Comparison of ENCODE assay signal across 22 cellular contexts in the genomic region with DNA sequence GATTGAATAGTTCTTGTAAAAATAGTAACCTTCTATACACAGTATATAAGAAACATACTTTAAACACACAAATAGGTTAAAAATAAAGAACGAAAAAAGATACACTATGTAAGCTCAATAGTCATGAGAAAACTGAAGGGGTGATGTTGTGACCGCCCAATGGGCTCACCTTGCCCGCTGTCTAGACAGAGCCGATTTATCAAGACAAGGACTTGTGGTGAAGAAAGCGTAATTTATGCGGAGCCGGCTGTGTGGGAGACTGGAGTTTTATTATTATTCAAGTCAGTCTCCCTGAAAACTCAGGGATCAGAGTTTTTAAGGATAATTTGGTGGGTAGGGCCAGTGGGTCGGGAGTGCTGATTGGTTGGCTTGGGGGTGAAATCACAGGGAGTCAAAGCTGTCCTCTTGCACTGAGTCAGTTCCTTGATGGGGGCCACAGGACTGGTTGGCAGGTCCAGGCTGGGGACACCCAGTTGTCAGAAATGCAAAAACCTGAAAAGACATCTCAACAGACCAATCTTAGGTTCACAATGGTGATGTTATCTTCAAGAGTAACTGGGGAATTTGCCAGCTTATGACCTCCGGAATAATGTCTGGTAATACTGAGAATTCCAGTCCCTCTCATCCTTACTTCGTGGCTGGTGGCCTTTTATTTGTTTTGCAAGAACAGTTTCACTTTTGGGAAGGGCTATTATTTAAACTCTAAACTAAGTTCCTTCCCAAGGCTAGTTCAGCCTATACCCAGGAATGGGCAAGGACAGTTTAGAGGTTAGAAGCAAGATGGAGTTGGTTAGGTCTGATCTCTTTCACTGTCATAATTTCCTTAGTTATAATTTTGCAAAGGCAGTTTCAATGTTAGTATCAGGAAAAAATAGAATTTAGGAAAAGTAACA.
DNase-seq lines count a peak whose midpoint lies in the region; ATAC-seq, FAIRE-seq and TF ChIP-seq lines count a peak whose summit lies in the region.
"Had no signal": no experiment of that assay in that cellular context is flagged by ENCODE, and none has a peak within 500 bp of the region (broad histone marks: within the 10 kb centered on the region; RNA-seq: fewer than 3 reads in every experiment).

No MANE protein-coding gene starts in this region.

- H2BK20ac ChIP-seq in IMR-90 (ENCODE audit: low read depth, low read length) (no peak overlapping the region), H1 (ENCODE audit: low read length) (no peak overlapping the region)

- intact Hi-C loops in IMR-90 (cut with micrococcal nuclease), result no loop called here

- H3K27me3 ChIP-seq in IMR-90 (ENCODE audit: control insufficient read depth, insufficient read depth, low read length) (no peaks in the 10 kb centered on the region), H1 (replicated peaks in 1 of 4; ENCODE audit: control insufficient read depth in 3 of 4, extremely low read depth in 1 of 4, insufficient read depth in 3 of 4, low read length in 3 of 4) (no peaks in the 10 kb centered on the region), neural progenitor cell (no peaks in the 10 kb centered on the region)
- H3K27me3 ChIP-seq: BE2C had no signal

- no peak overlapping the region for H3K4me3 ChIP-seq in IMR-90 (ENCODE audit: insufficient read depth, low read depth, low read length)
- no peak overlapping the region for H3K4me3 ChIP-seq in H1 (ENCODE audit: extremely low read depth in 1 of 4, insufficient read depth in 2 of 4, low read depth in 3 of 4, low read length in 4 of 4)
- no peak overlapping the region for H3K4me3 ChIP-seq in neural progenitor cell

- H3K4me1 ChIP-seq in IMR-90 (ENCODE audit: control insufficient read depth, insufficient read depth, low read length), result no peaks in the 10 kb centered on the region
- H3K4me1 ChIP-seq in H1 (replicated peaks in 1 of 4; ENCODE audit: control insufficient read depth in 3 of 4, insufficient read depth in 4 of 4, low read length in 3 of 4), result peaks cover 2 to 8% (median 4%) of the 10 kb centered on the region in 4 experiments; a peak in 5 of 7 replicates
- no peaks in the 10 kb centered on the region for H3K4me1 ChIP-seq in neural progenitor cell

- no peaks in the 10 kb centered on the region for H3K36me3 ChIP-seq in IMR-90 (ENCODE audit: control insufficient read depth, insufficient read depth, low read length)
- no peaks in the 10 kb centered on the region for H3K36me3 ChIP-seq in H1 (ENCODE audit: control insufficient read depth in 2 of 4, insufficient read depth in 4 of 4, low read length in 3 of 4)
- H3K36me3 ChIP-seq in neural progenitor cell, result no peaks in the 10 kb centered on the region
- H3K36me3 ChIP-seq: BE2C had no signal

- dilution Hi-C loops in IMR-90 (cut with HindIII; ENCODE audit: low sequenced_read_pairs, unreplicated experiment), result no loop called here

- H4K8ac ChIP-seq in IMR-90 (ENCODE audit: low read depth in 2 of 2, low read length in 2 of 2) (no peak overlapping the region; a peak in 1 of 4 replicates), H1 (ENCODE audit: extremely low read depth, insufficient read depth, low read length) (no peak overlapping the region)

- H3K23me2 ChIP-seq in H1 (ENCODE audit: low read depth, low read length), result no peaks in the 10 kb centered on the region

- no peak overlapping the region for H3K4me3 Mint-ChIP-seq in neural progenitor cell
- H3K4me3 Mint-ChIP-seq: activated naive CD4-positive, alpha-beta T cell treated with anti-CD3 and anti-CD28 coated beads, Interleukin-2, amount 50 U/mL, for 24 hours; memory B cell; stimulated activated naive CD8-positive, alpha-beta T cell treated with anti-CD3 and anti-CD28 coated beads, Interleukin-15, amount 100 ng/mL, for 72 hours; T-cell; type B pancreatic cell had no signal

- H3K4ac ChIP-seq in IMR-90 (ENCODE audit: low read depth, low read length) (no peak overlapping the region), H1 (replicated peaks; ENCODE audit: insufficient read length, low read depth, low read length) (no peak overlapping the region)

- no peaks in the 10 kb centered on the region for H3F3A ChIP-seq in neural progenitor cell (ENCODE audit: low read depth)

- H3K18ac ChIP-seq in IMR-90 (ENCODE audit: low read depth, low read length) (no peak overlapping the region), H1 (ENCODE audit: extremely low read depth, low read length) (no peak overlapping the region)

- no peak for FAIRE-seq in H1 (lab: Jason Lieb, UNC)
- FAIRE-seq: small intestine had no signal

- WGBS in IMR-90 (ENCODE audit: extremely low coverage in 2 of 2, insufficient read length in 1 of 2), 2 experiments, result 100% methylated on average over 1 of the region's 10 CpGs; no CpG with 5 or more reads in 1 of the 2 experiments
- 85% methylated on average over 10 of the region's 10 CpGs; no CpG with 5 or more reads in 1 of the 2 experiments for WGBS in H1 (ENCODE audit: extremely low coverage in 1 of 2, insufficient coverage in 1 of 2, insufficient read length in 1 of 2, insufficient replicate concordance in 2 of 2, low coverage in 1 of 2, low lambda C conversion rate in 2 of 2, missing lambda C conversion rate in 1 of 2), 2 experiments

- H3K9me1 ChIP-seq in IMR-90 (ENCODE audit: insufficient read depth, low read length), result peaks cover 5% of the 10 kb centered on the region

- DNase-seq in EL (peak; percentile 31), IMR-90 (peak; percentile 16), H1 (ENCODE audit: low read depth in 1 of 2, low spot score in 2 of 2) (peak in 1 of 2 experiments; percentile 42), neural progenitor cell (ENCODE audit: low spot score) (no peak), RPMI8226 (no peak)
- DNase-seq: effector CD4-positive, alpha-beta T cell; left cardiac atrium; NCI-H1694 treated with DMSO at 0.1 percent for 48 hours; NCI-H2171 treated with DMSO at 0.1 percent for 48 hours; occipital lobe; Right ventricle myocardium superior; small intestine; stimulated activated naive CD8-positive, alpha-beta T cell treated with anti-CD3 and anti-CD28 coated beads, Interleukin-15, amount 100 ng/mL, for 72 hours; T-cell had no signal

- H3K79me2 ChIP-seq in H1 (ENCODE audit: control insufficient read depth in 1 of 2, insufficient read depth in 2 of 2, low read length in 2 of 2) (no peaks in the 10 kb centered on the region), neural progenitor cell (ENCODE audit: low read depth) (no peaks in the 10 kb centered on the region)

- POLR2A ChIA-PET in IMR-90 (lab: Charles Lee; ENCODE audit: unreplicated experiment) (no interaction called here), H1 (lab: Charles Lee; ENCODE audit: partially characterized antibody) (interaction anchor here (0.7 to 1.0 kb wide), 2 partner anchors 56 to 241 kb away, joined by 3 read pairs; no protein-coding TSS in a partner anchor)

- no peak overlapping the region for H3K27ac Mint-ChIP-seq in neural progenitor cell
- H3K27ac Mint-ChIP-seq: activated naive CD4-positive, alpha-beta T cell treated with anti-CD3 and anti-CD28 coated beads, Interleukin-2, amount 50 U/mL, for 24 hours; memory B cell; T-cell; type B pancreatic cell had no signal

- ATAC-seq in IMR-90 (ENCODE audit: low read depth) (peak; percentile 7; the same call in 1 of the 2 replicates), GM19455 (IDR thresholded peaks at IDR 0.05; ENCODE audit: unreplicated experiment) (no peak), HG03469 (IDR thresholded peaks at IDR 0.05; ENCODE audit: unreplicated experiment) (no peak), GM21717 (IDR thresholded peaks at IDR 0.05; ENCODE audit: unreplicated experiment) (no peak)
- ATAC-seq: HCT116; left cardiac atrium; stimulated activated naive CD8-positive, alpha-beta T cell treated with anti-CD3 and anti-CD28 coated beads, Interleukin-15, amount 100 ng/mL, for 72 hours; T-cell had no signal

- H2BK15ac ChIP-seq in IMR-90 (ENCODE audit: low read depth, low read length), result no peak overlapping the region
- no peak overlapping the region for H2BK15ac ChIP-seq in H1 (ENCODE audit: low read length)

- TF ChIP-seq RAD21 in IMR-90 (IDR thresholded peaks at IDR 0.05; ENCODE audit: low read length) (no peak), H1 (IDR thresholded peaks at IDR 0.05 in 1 of 2, conservative IDR thresholded peaks at IDR 0.05 in 1 of 2; ENCODE audit: low read depth in 2 of 2, low read length in 2 of 2) (no peak)

- TF ChIP-seq POLR2A in IMR-90 (IDR thresholded peaks at IDR 0.05; ENCODE audit: low read depth, low read length) (no peak), H1 (IDR thresholded peaks at IDR 0.05; ENCODE audit: control extremely low read depth in 1 of 2, low read depth in 2 of 2, low read length in 2 of 2) (no peak)

- no TSS peak for BruUV-seq in IMR-90 (replicated peaks; lab: Mats Ljungman, UMichigan)

- CTCF ChIA-PET in IMR-90 (lab: Yijun Ruan, JAX), result no interaction called here
- CTCF ChIA-PET in H1 (lab: Charles Lee; ENCODE audit: partially characterized antibody), result interaction anchor here (0.7 to 2.1 kb wide), 5 partner anchors 8 to 547 kb away, joined by 3 to 8 read pairs (median 4); no protein-coding TSS in a partner anchor

- in situ Hi-C loops in IMR-90 (cut with MboI; ENCODE audit: low sequenced_read_pairs), result no loop called here

- H3K14ac ChIP-seq in IMR-90 (replicated peaks; ENCODE audit: low read depth, low read length) (no peak overlapping the region), H1 (ENCODE audit: insufficient read length) (no peak overlapping the region)

- H4K20me1 ChIP-seq in IMR-90 (ENCODE audit: insufficient read depth, low read length) (no peaks in the 10 kb centered on the region), H1 (replicated peaks in 1 of 2; ENCODE audit: control insufficient read depth in 1 of 2, insufficient read depth in 2 of 2, low read length in 2 of 2) (no peaks in the 10 kb centered on the region), neural progenitor cell (ENCODE audit: low read depth) (no peaks in the 10 kb centered on the region)

- H3K9ac ChIP-seq in IMR-90 (ENCODE audit: low read depth, low read length) (no peak overlapping the region), H1 (replicated peaks in 1 of 4; ENCODE audit: extremely low read depth in 1 of 4, low read depth in 3 of 4, low read length in 3 of 4) (no peak overlapping the region), neural progenitor cell (no peak overlapping the region)

- no peak overlapping the region; the same call in 1 of the 2 replicates for H3K4me2 ChIP-seq in IMR-90 (ENCODE audit: low read depth, low read length)
- no peak overlapping the region for H3K4me2 ChIP-seq in H1 (ENCODE audit: insufficient read depth in 1 of 2, low read depth in 2 of 2, low read length in 2 of 2)
- no peak overlapping the region for H3K4me2 ChIP-seq in neural progenitor cell

- H2BK120ac ChIP-seq in IMR-90 (ENCODE audit: low read depth, low read length) (no peak overlapping the region), H1 (replicated peaks; ENCODE audit: low read depth, low read length) (no peak overlapping the region)

- H4K91ac ChIP-seq in IMR-90 (ENCODE audit: insufficient read depth, low read depth, low read length) (no peak overlapping the region), H1 (replicated peaks; ENCODE audit: insufficient read length, low read length) (no peak overlapping the region)

- no peak overlapping the region for H2BK12ac ChIP-seq in H1 (ENCODE audit: low read depth, low read length)

- H3K23ac ChIP-seq in IMR-90 (ENCODE audit: low read depth, low read length) (no peak overlapping the region), H1 (ENCODE audit: insufficient read length) (no peak overlapping the region)

- H3K4me1 Mint-ChIP-seq in neural progenitor cell, result peaks cover 14% of the 10 kb centered on the region

- H3K56ac ChIP-seq in IMR-90 (ENCODE audit: extremely low read depth, insufficient read depth, low read length) (no peak overlapping the region), H1 (replicated peaks; ENCODE audit: insufficient read length, low read depth, low read length) (no peak overlapping the region)

- H2AFZ ChIP-seq in IMR-90 (replicated peaks; ENCODE audit: low read length, poor library complexity) (no peak overlapping the region), H1 (ENCODE audit: low read length) (no peak overlapping the region), neural progenitor cell (replicated peaks) (peak overlapping the region; percentile 3)

- H2AK9ac ChIP-seq in IMR-90 (replicated peaks; ENCODE audit: low read depth, low read length, poor library complexity), result no peak overlapping the region

- no peak overlapping the region for H2BK5ac ChIP-seq in IMR-90 (ENCODE audit: low read depth, low read length, poor library complexity, severe bottlenecking)
- peak overlapping the region; percentile 15; the same call in 1 of the 2 replicates for H2BK5ac ChIP-seq in H1 (ENCODE audit: low read depth, low read length)

- peaks cover 1% of the 10 kb centered on the region for H3K27me3 Mint-ChIP-seq in neural progenitor cell (ENCODE audit: insufficient read depth, low read depth)
- H3K27me3 Mint-ChIP-seq: stimulated activated naive CD8-positive, alpha-beta T cell treated with anti-CD3 and anti-CD28 coated beads, Interleukin-15, amount 100 ng/mL, for 72 hours; type B pancreatic cell had no signal

- TF ChIP-seq CTCF in IMR-90 (conservative IDR thresholded peaks at IDR 0.05; ENCODE audit: low read depth, low read length) (no peak), H1 (IDR thresholded peaks at IDR 0.05; ENCODE audit: control extremely low read depth in 1 of 3, insufficient read depth in 1 of 3, low read depth in 1 of 3, low read length in 3 of 3) (no peak), neural progenitor cell (IDR thresholded peaks at IDR 0.05) (no peak)

- H4K5ac ChIP-seq in IMR-90 (ENCODE audit: low read depth, low read length), result no peak overlapping the region
- H4K5ac ChIP-seq in H1 (ENCODE audit: insufficient read length, low read depth, low read length), result no peak overlapping the region

- no peaks in the 10 kb centered on the region for H3K36me3 Mint-ChIP-seq in neural progenitor cell
- H3K36me3 Mint-ChIP-seq: activated naive CD4-positive, alpha-beta T cell treated with anti-CD3 and anti-CD28 coated beads, Interleukin-2, amount 50 U/mL, for 24 hours; memory B cell; type B pancreatic cell had no signal

- no peak for TF ChIP-seq EP300 in H1 (IDR thresholded peaks at IDR 0.05; ENCODE audit: borderline replicate concordance in 1 of 2, low read depth in 2 of 2, low read length in 2 of 2)

- H3K27ac ChIP-seq in IMR-90 (ENCODE audit: insufficient read depth, low read length) (no peak overlapping the region), H1 (ENCODE audit: low read depth, low read length) (no peak overlapping the region), neural progenitor cell (no peak overlapping the region)

- H3K9me3 ChIP-seq in IMR-90 (ENCODE audit: control insufficient read depth, insufficient read depth, low read length), result no peaks in the 10 kb centered on the region
- H3K9me3 ChIP-seq in H1 (ENCODE audit: insufficient read depth in 2 of 2, low read depth in 1 of 2, low read length in 1 of 2), result no peaks in the 10 kb centered on the region
- no peaks in the 10 kb centered on the region for H3K9me3 ChIP-seq in neural progenitor cell (ENCODE audit: low read depth)
- H3K9me3 ChIP-seq: BE2C had no signal

- H2AK5ac ChIP-seq in IMR-90 (ENCODE audit: low read depth, low read length) (peak overlapping the region; percentile 62; the same call in 1 of the 2 replicates), H1 (ENCODE audit: low read depth, low read length) (no peak overlapping the region)

- no peaks in the 10 kb centered on the region for H3K9me3 Mint-ChIP-seq in neural progenitor cell
- H3K9me3 Mint-ChIP-seq: activated naive CD4-positive, alpha-beta T cell treated with anti-CD3 and anti-CD28 coated beads, Interleukin-2, amount 50 U/mL, for 24 hours; memory B cell; stimulated activated naive CD8-positive, alpha-beta T cell treated with anti-CD3 and anti-CD28 coated beads, Interleukin-15, amount 100 ng/mL, for 72 hours; T-cell; type B pancreatic cell had no signal

- no peaks in the 10 kb centered on the region for H3K79me1 ChIP-seq in IMR-90 (ENCODE audit: low read depth in 1 of 2, low read length in 2 of 2)
- H3K79me1 ChIP-seq in H1 (ENCODE audit: low read depth, low read length), result no peaks in the 10 kb centered on the region

Comparison
In these comparisons a context has a peak if more than half of its experiments do, and no peak if none do; other contexts are left out.
1. DNase-seq: peak in EL (single experiment) and IMR-90 (single experiment); none in neural progenitor cell (single experiment) and RPMI8226 (single experiment).